In genomic region chr14:37429618-37430017, GRCh38 we compare ENCODE assay signal across 17 cellular contexts.
DNase-seq lines count a peak whose midpoint lies in the region; ATAC-seq and TF ChIP-seq lines count a peak whose summit lies in the region.
"Had no signal": no experiment of that assay in that cellular context is flagged by ENCODE, and none has a peak within 500 bp of the region (broad histone marks: within the 10 kb centered on the region; RNA-seq: fewer than 3 reads in every experiment).

No MANE protein-coding gene starts in this region.

- DNase-seq in GM23338 (ENCODE audit: low spot score) (no peak), PC-9 (no peak), epithelial cell of prostate (ENCODE audit: low read depth, low spot score) (no peak), thyroid gland (no peak), A172 (ENCODE audit: low spot score) (no peak)
- DNase-seq in activated CD4-positive, alpha-beta T cell treated with anti-CD3 and anti-CD28 coated beads, Interleukin-2, amount 50 U/mL, for 4 hours, result no peak
- DNase-seq: CD4-positive, alpha-beta memory T cell; DMS153; DMS79; GF-D8; GM23248; HFFc6; KG1 had no signal

- H3F3A ChIP-seq in GM23338 (replicated peaks; ENCODE audit: low read depth) (no peaks in the 10 kb centered on the region), PC-9 (ENCODE audit: insufficient read depth, low read depth) (peaks cover 10% of the 10 kb centered on the region; the same call in 1 of the 2 replicates)

- H3K4me1 ChIP-seq in GM23338 (ENCODE audit: insufficient read depth), result peaks cover 16% of the 10 kb centered on the region
- peaks cover 23% of the 10 kb centered on the region for H3K4me1 ChIP-seq in PC-9 (replicated peaks; ENCODE audit: insufficient read depth)
- H3K4me1 ChIP-seq in thyroid gland, result no peaks in the 10 kb centered on the region
- H3K4me1 ChIP-seq: BLaER1 had no signal

- H3K9me2 ChIP-seq in GM23338 (ENCODE audit: insufficient read depth) (no peaks in the 10 kb centered on the region), PC-9 (ENCODE audit: insufficient read depth) (no peaks in the 10 kb centered on the region)

- H3K9me3 ChIP-seq in PC-9 (ENCODE audit: insufficient read depth, low read depth) (no peaks in the 10 kb centered on the region), thyroid gland (no peaks in the 10 kb centered on the region)
- H3K9me3 ChIP-seq: BLaER1 had no signal

- H3K4me3 ChIP-seq in GM23338 (no peak overlapping the region), PC-9 (no peak overlapping the region), thyroid gland (replicated peaks in 1 of 3) (no peak overlapping the region)
- H3K4me3 ChIP-seq: BLaER1, GM23248 had no signal

- peaks cover 15% of the 10 kb centered on the region for H3K36me3 Mint-ChIP-seq in GM23338 (ENCODE audit: low read depth)
- H3K36me3 Mint-ChIP-seq: CD14-positive monocyte; CD4-positive, alpha-beta memory T cell had no signal

- H3K4me2 ChIP-seq in GM23338 (no peak overlapping the region), PC-9 (peak overlapping the region; percentile 58)
- H3K4me2 ChIP-seq: BLaER1 had no signal

- H2AFZ ChIP-seq in GM23338 (no peak overlapping the region), PC-9 (no peak overlapping the region)
- H2AFZ ChIP-seq: GM23248 had no signal

- H3K4me3 Mint-ChIP-seq in GM23338, result no peak overlapping the region
- H3K4me3 Mint-ChIP-seq: CD14-positive monocyte; CD4-positive, alpha-beta memory T cell; HFFc6 had no signal

- BruUV-seq in PC-9 (replicated peaks; lab: Mats Ljungman, UMichigan), result no TSS peak

- CTCF ChIA-PET in PC-9 (lab: Charles Lee), result no interaction called here

- H3K27me3 Mint-ChIP-seq in GM23338 (ENCODE audit: insufficient read depth, low read depth, poor library complexity), result peaks cover 4% of the 10 kb centered on the region
- H3K27me3 Mint-ChIP-seq: CD4-positive, alpha-beta memory T cell had no signal

- intact Hi-C loops in PC-9 (cut with micrococcal nuclease; ENCODE audit: unreplicated experiment), result no loop called here
- intact Hi-C loops in thyroid gland (cut with DNase I), result no loop called here

- TF ChIP-seq POLR2A in thyroid gland (IDR thresholded peaks at IDR 0.05), result no peak

- WGBS in thyroid gland, 2 donors, result 74 to 84% methylated on average over 1 of the region's 1 CpG

- POLR2A ChIA-PET in PC-9 (lab: Charles Lee; ENCODE audit: unreplicated experiment), result no interaction called here

- H3K79me2 ChIP-seq in GM23338 (replicated peaks; ENCODE audit: insufficient read depth) (no peaks in the 10 kb centered on the region), PC-9 (ENCODE audit: low read depth) (no peaks in the 10 kb centered on the region)

- H3K36me3 ChIP-seq in GM23338 (ENCODE audit: insufficient read depth) (no peaks in the 10 kb centered on the region), PC-9 (ENCODE audit: low read depth) (no peaks in the 10 kb centered on the region), thyroid gland (no peaks in the 10 kb centered on the region)
- H3K36me3 ChIP-seq: BLaER1 had no signal

- 0 out of 2 replicates have a peak overlapping the region, but pooled peaks have one; percentile 64 for H3K27ac Mint-ChIP-seq in GM23338
- H3K27ac Mint-ChIP-seq: CD14-positive monocyte; CD4-positive, alpha-beta memory T cell; HFFc6 had no signal

- no peak for TF ChIP-seq CTCF in GM23338 (conservative IDR thresholded peaks at IDR 0.05; ENCODE audit: low read depth in 2 of 2)
- TF ChIP-seq CTCF in PC-9 (conservative IDR thresholded peaks at IDR 0.05), result no peak
- no peak for TF ChIP-seq CTCF in thyroid gland (IDR thresholded peaks at IDR 0.05)

- H4K20me1 ChIP-seq in GM23338 (replicated peaks; ENCODE audit: insufficient read depth), result no peaks in the 10 kb centered on the region
- no peaks in the 10 kb centered on the region for H4K20me1 ChIP-seq in PC-9 (ENCODE audit: insufficient read depth)
- H4K20me1 ChIP-seq: BLaER1 had no signal

- H3K27me3 ChIP-seq in GM23338 (ENCODE audit: insufficient read depth) (no peaks in the 10 kb centered on the region), PC-9 (ENCODE audit: insufficient read depth, low read depth) (no peaks in the 10 kb centered on the region), thyroid gland (no peaks in the 10 kb centered on the region)
- H3K27me3 ChIP-seq: BLaER1 had no signal

- H3K9me3 Mint-ChIP-seq in GM23338, result peaks cover 5% of the 10 kb centered on the region; the same call in 2 of the 3 replicates
- H3K9me3 Mint-ChIP-seq: HFFc6 had no signal

- H3K27ac ChIP-seq in GM23338 (ENCODE audit: low read depth) (no peak overlapping the region), PC-9 (peak overlapping the region; percentile 89), epithelial cell of prostate (peak overlapping the region; percentile 39), thyroid gland (peak overlapping the region in 2 of 3 donors; percentile 82 to 85)
- H3K27ac ChIP-seq: BLaER1, GM23248 had no signal

- ATAC-seq in GM23338 (no peak), HG03565 (IDR thresholded peaks at IDR 0.05; ENCODE audit: unreplicated experiment) (no peak)
- ATAC-seq: HCT116 had no signal

- peaks cover 16% of the 10 kb centered on the region for H3K4me1 Mint-ChIP-seq in GM23338
- H3K4me1 Mint-ChIP-seq: CD14-positive monocyte; CD4-positive, alpha-beta memory T cell had no signal

TF ChIP-seq in GM23338, 12 proteins besides CTCF, POLR2A, EP300 and RAD21 (continues in another document):
- no peak for TF ChIP-seq POLR2AphosphoS5 (IDR thresholded peaks at IDR 0.05; ENCODE audit: low read depth)
- no peak for TF ChIP-seq ZNF114 (CRISPR knock-in tag; IDR thresholded peaks at IDR 0.05)
- no peak for TF ChIP-seq CREB1 (CRISPR knock-in tag; IDR thresholded peaks at IDR 0.05; ENCODE audit: low read depth)
- TF ChIP-seq, protein P1, sequence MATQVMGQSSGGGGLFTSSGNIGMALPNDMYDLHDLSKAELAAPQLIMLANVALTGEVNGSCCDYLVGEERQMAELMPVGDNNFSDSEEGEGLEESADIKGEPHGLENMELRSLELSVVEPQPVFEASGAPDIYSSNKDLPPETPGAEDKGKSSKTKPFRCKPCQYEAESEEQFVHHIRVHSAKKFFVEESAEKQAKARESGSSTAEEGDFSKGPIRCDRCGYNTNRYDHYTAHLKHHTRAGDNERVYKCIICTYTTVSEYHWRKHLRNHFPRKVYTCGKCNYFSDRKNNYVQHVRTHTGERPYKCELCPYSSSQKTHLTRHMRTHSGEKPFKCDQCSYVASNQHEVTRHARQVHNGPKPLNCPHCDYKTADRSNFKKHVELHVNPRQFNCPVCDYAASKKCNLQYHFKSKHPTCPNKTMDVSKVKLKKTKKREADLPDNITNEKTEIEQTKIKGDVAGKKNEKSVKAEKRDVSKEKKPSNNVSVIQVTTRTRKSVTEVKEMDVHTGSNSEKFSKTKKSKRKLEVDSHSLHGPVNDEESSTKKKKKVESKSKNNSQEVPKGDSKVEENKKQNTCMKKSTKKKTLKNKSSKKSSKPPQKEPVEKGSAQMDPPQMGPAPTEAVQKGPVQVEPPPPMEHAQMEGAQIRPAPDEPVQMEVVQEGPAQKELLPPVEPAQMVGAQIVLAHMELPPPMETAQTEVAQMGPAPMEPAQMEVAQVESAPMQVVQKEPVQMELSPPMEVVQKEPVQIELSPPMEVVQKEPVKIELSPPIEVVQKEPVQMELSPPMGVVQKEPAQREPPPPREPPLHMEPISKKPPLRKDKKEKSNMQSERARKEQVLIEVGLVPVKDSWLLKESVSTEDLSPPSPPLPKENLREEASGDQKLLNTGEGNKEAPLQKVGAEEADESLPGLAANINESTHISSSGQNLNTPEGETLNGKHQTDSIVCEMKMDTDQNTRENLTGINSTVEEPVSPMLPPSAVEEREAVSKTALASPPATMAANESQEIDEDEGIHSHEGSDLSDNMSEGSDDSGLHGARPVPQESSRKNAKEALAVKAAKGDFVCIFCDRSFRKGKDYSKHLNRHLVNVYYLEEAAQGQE (IDR thresholded peaks at IDR 0.05; ENCODE audit: unreplicated experiment), result no peak
- no peak for TF ChIP-seq NANOG (IDR thresholded peaks at IDR 0.05; ENCODE audit: borderline replicate concordance)
- no peak for TF ChIP-seq ZNF331 (CRISPR knock-in tag; IDR thresholded peaks at IDR 0.05; ENCODE audit: low read depth)
- TF ChIP-seq STAT1 (IDR thresholded peaks at IDR 0.05; ENCODE audit: unreplicated experiment), result no peak
- no peak for TF ChIP-seq JUNB (IDR thresholded peaks at IDR 0.05; ENCODE audit: unreplicated experiment)
- no peak for TF ChIP-seq ETS1 (IDR thresholded peaks at IDR 0.05)
- TF ChIP-seq EZH2 (IDR thresholded peaks at IDR 0.05; ENCODE audit: low read depth, unreplicated experiment), result no peak
- no peak for TF ChIP-seq EZH2phosphoT487 (IDR thresholded peaks at IDR 0.05; ENCODE audit: unreplicated experiment)
